ENCODE assay signal across 8 cellular contexts in genomic region chr17:29617481-29618271, GRCh38. TPM values are rescaled to one million over a fixed set of nuclear protein-coding genes. Genes with fewer than 3 reads are reported as not detected.
DNase-seq lines count a peak whose midpoint lies in the region; ATAC-seq, FAIRE-seq and TF ChIP-seq lines count a peak whose summit lies in the region.

No MANE protein-coding gene starts in this region.

- no peak for ATAC-seq in GM18517 (IDR thresholded peaks at IDR 0.05; ENCODE audit: unreplicated experiment)

- peak; percentile 70 to 79 (median 76) for DNase-seq in NCI-H1417 (lab: John Stamatoyannopoulos, UW)
- no peak for DNase-seq in NCI-H1417 treated with DMSO at 0.1 percent for 48 hours (lab: John Stamatoyannopoulos, UW)
- peak; percentile 34 for DNase-seq in NCI-H1048 (lab: John Stamatoyannopoulos, UW)
- DNase-seq in activated CD4-positive, CD25-positive, alpha-beta regulatory T cell (lab: John Stamatoyannopoulos, UW): peak; percentile 69 to 78 (median 74)
- peak; percentile 65 for DNase-seq in bronchial epithelial cell (ENCODE audit: low read depth)
- DNase-seq in islet precursor cell: peak; percentile 93
- DNase-seq in stimulated activated CD4-positive, alpha-beta T cell treated with anti-CD3 and anti-CD28 coated beads, Interleukin-15, amount 100 ng/mL, for 48 hours (ENCODE audit: low read depth in 2 of 2): peak; percentile 78 to 83

- no peak for FAIRE-seq in bronchial epithelial cell (lab: Jason Lieb, UNC)

- no peaks in the 10 kb centered on the region for H3K36me3 ChIP-seq in bronchial epithelial cell (ENCODE audit: control insufficient read depth, insufficient read depth, low read length)

- H3K27me3 ChIP-seq in bronchial epithelial cell (ENCODE audit: control insufficient read depth, insufficient read depth, low read length): no peaks in the 10 kb centered on the region

- peak; percentile 97 for TF ChIP-seq CTCF in bronchial epithelial cell (IDR thresholded peaks at IDR 0.05; ENCODE audit: insufficient read depth, low read length, severe bottlenecking)

- H3K4me3 ChIP-seq in bronchial epithelial cell (ENCODE audit: low read depth, low read length): peak overlapping the region; percentile 37

RNA-seq across cellular contexts. Expression of gene CORO6, which starts 5.0 kb away (rescaled TPM):
- total RNA-seq in bronchial epithelial cell: 0.79 and 1.0 TPM in 2 replicates

RNA-seq across cellular contexts. Expression of gene ANKRD13B, which starts 24.7 kb away (rescaled TPM):
- 2.0 and 2.4 TPM in 2 replicates for total RNA-seq in bronchial epithelial cell

RNA-seq across cellular contexts. Expression of gene GIT1, which starts 28.2 kb away (rescaled TPM):
- 16.3 and 17.4 TPM in 2 replicates for total RNA-seq in bronchial epithelial cell

RNA-seq across cellular contexts. Expression of gene TP53I13, which starts 49.2 kb away (rescaled TPM):
- total RNA-seq in bronchial epithelial cell: 25.3 and 30.1 TPM in 2 replicates

RNA-seq across cellular contexts. Expression of gene ABHD15, which starts 50.8 kb away (rescaled TPM):
- total RNA-seq in bronchial epithelial cell: 5.2 and 6.3 TPM in 2 replicates
